8 cellular contexts compared by ENCODE assay signal in genomic region chr17:81821603-81822311, GRCh38. TPM values are rescaled to one million over a fixed set of nuclear protein-coding genes. Genes with fewer than 3 reads are reported as not detected.
DNase-seq lines count a peak whose midpoint lies in the region; ATAC-seq and TF ChIP-seq lines count a peak whose summit lies in the region.

No MANE protein-coding gene starts in this region.

- H3K9ac ChIP-seq in MM.1S (ENCODE audit: low read length) (no peak overlapping the region), fibroblast of lung (ENCODE audit: insufficient read depth, low read length) (no peak overlapping the region)

- H3K9me2 ChIP-seq in DOHH2 (replicated peaks; ENCODE audit: control insufficient read depth, low read length) (no peaks in the 10 kb centered on the region), MM.1S (replicated peaks; ENCODE audit: insufficient read depth, low read length) (no peaks in the 10 kb centered on the region)

- H3K4me1 Mint-ChIP-seq in T-helper 17 cell, result peaks cover 9% of the 10 kb centered on the region

- H3K9me3 ChIP-seq in DOHH2 (ENCODE audit: control insufficient read depth, insufficient read depth, low read length) (no peaks in the 10 kb centered on the region), MM.1S (replicated peaks; ENCODE audit: insufficient read depth, low read length) (no peaks in the 10 kb centered on the region), T-helper 17 cell (ENCODE audit: control insufficient read depth, low read length, poor library complexity, severe bottlenecking) (no peaks in the 10 kb centered on the region), fibroblast of lung (ENCODE audit: control insufficient read depth, insufficient read depth, low read depth, low read length) (no peaks in the 10 kb centered on the region)

- H3K79me2 ChIP-seq in DOHH2 (ENCODE audit: control insufficient read depth, low read length) (no peaks in the 10 kb centered on the region), MM.1S (ENCODE audit: low read length) (no peaks in the 10 kb centered on the region), fibroblast of lung (ENCODE audit: control insufficient read depth, insufficient read depth, low read length) (no peaks in the 10 kb centered on the region)

- no peaks in the 10 kb centered on the region for H3K27me3 ChIP-seq in DOHH2 (ENCODE audit: control insufficient read depth, low read length)
- peaks cover 17% of the 10 kb centered on the region for H3K27me3 ChIP-seq in MM.1S (replicated peaks; ENCODE audit: insufficient read depth, low read length)
- H3K27me3 ChIP-seq in fibroblast of lung (ENCODE audit: control insufficient read depth, insufficient read depth, low read length), result peaks cover 4% of the 10 kb centered on the region

- DNase-seq in MM.1S, result no peak
- no peak for DNase-seq in T-helper 17 cell
- peak; percentile 14 to 65 for DNase-seq in fibroblast of lung (ENCODE audit: low read depth in 2 of 2)
- peak; percentile 59 for DNase-seq in occipital lobe (lab: John Stamatoyannopoulos, UW)

- peaks cover 12% of the 10 kb centered on the region for H3K27me3 Mint-ChIP-seq in T-helper 17 cell

- H3K4me1 ChIP-seq in DOHH2 (ENCODE audit: control insufficient read depth, low read length) (no peaks in the 10 kb centered on the region), MM.1S (ENCODE audit: low read length) (no peaks in the 10 kb centered on the region), fibroblast of lung (ENCODE audit: control insufficient read depth, extremely low read depth, insufficient read depth, low read length) (peaks cover 4% of the 10 kb centered on the region)

- H3K4me3 ChIP-seq in DOHH2 (ENCODE audit: low read length), result no peak overlapping the region
- H3K4me3 ChIP-seq in MM.1S (ENCODE audit: low read length), result no peak overlapping the region
- H3K4me3 ChIP-seq in fibroblast of lung (replicated peaks in 1 of 4; ENCODE audit: control extremely low read depth in 1 of 4, insufficient read depth in 1 of 4, low read depth in 3 of 4, low read length in 4 of 4), result no peak overlapping the region

- H4K20me1 ChIP-seq in DOHH2 (ENCODE audit: control insufficient read depth, insufficient read depth, low read depth, low read length) (no peaks in the 10 kb centered on the region), MM.1S (ENCODE audit: insufficient read depth, low read length) (no peaks in the 10 kb centered on the region), fibroblast of lung (ENCODE audit: control insufficient read depth, extremely low read depth, insufficient read depth, low read length) (no peaks in the 10 kb centered on the region)

- H3K27ac ChIP-seq in DOHH2 (ENCODE audit: low read depth, low read length) (no peak overlapping the region), MM.1S (ENCODE audit: low read length) (no peak overlapping the region), fibroblast of lung (ENCODE audit: insufficient read depth, low read length) (no peak overlapping the region)

- H3K36me3 Mint-ChIP-seq in T-helper 17 cell (ENCODE audit: low read depth), result no peaks in the 10 kb centered on the region

- peak; percentile 32 for TF ChIP-seq CTCF in DOHH2 (IDR thresholded peaks at IDR 0.05; ENCODE audit: low read depth, low read length, poor library complexity, severe bottlenecking)
- TF ChIP-seq CTCF in MM.1S (IDR thresholded peaks at IDR 0.05; ENCODE audit: low read length), result peak; percentile 12; the same call in 1 of the 2 replicates
- peak; percentile 54 to 61 for TF ChIP-seq CTCF in fibroblast of lung (conservative IDR thresholded peaks at IDR 0.05 in 1 of 2, IDR thresholded peaks at IDR 0.05 in 1 of 2; ENCODE audit: low read depth in 1 of 2, low read length in 2 of 2)

- no peak overlapping the region for H3K27ac Mint-ChIP-seq in T-helper 17 cell

- no peak overlapping the region for H3K4me3 Mint-ChIP-seq in T-helper 17 cell

- no peak overlapping the region for H3K4me2 ChIP-seq in DOHH2 (ENCODE audit: low read length)
- no peak overlapping the region for H3K4me2 ChIP-seq in MM.1S (ENCODE audit: low read depth, low read length)
- H3K4me2 ChIP-seq in fibroblast of lung (ENCODE audit: extremely low read depth, insufficient read depth, low read length), result no peak overlapping the region

- H3F3A ChIP-seq in DOHH2 (ENCODE audit: control insufficient read depth, insufficient read depth) (no peaks in the 10 kb centered on the region), MM.1S (ENCODE audit: insufficient read depth, low read length) (no peaks in the 10 kb centered on the region)

- H2AFZ ChIP-seq in MM.1S (ENCODE audit: low read length) (no peak overlapping the region), fibroblast of lung (ENCODE audit: low read length) (no peak overlapping the region)

- ATAC-seq in T-helper 17 cell (peak; percentile 39), GM21737 (IDR thresholded peaks at IDR 0.05; ENCODE audit: unreplicated experiment) (no peak), HG03521 (IDR thresholded peaks at IDR 0.05; ENCODE audit: unreplicated experiment) (no peak), GM18861 (IDR thresholded peaks at IDR 0.05; ENCODE audit: unreplicated experiment) (no peak)

- H3K36me3 ChIP-seq in DOHH2 (ENCODE audit: control insufficient read depth, low read length) (no peaks in the 10 kb centered on the region), MM.1S (replicated peaks; ENCODE audit: insufficient read depth, low read length) (no peaks in the 10 kb centered on the region), fibroblast of lung (ENCODE audit: control insufficient read depth, insufficient read depth, low read length) (peaks cover 4% of the 10 kb centered on the region)

RNA-seq across cellular contexts. Expression of gene MCRIP1, which starts 11.3 kb away (rescaled TPM):
- 10 to 100 TPM; 50.3 to 51.9 TPM for total RNA-seq in T-helper 17 cell
- total RNA-seq in fibroblast of lung, result 108 and 118 TPM in 2 replicates
- polyA plus RNA-seq in fibroblast of lung, result 37.5 and 37.6 TPM in 2 replicates
- 69.9 and 73.3 TPM in 2 replicates for polyA plus RNA-seq in fibroblast of lung (2012)
- 20.2 and 27.2 TPM in 2 replicates for polyA minus RNA-seq in fibroblast of lung (ENCODE audit: low replicate concordance)
- 85.9 TPM for total RNA-seq in occipital lobe

RNA-seq across cellular contexts. Expression of gene PPP1R27, which starts 13.1 kb away (rescaled TPM):
- total RNA-seq in T-helper 17 cell (not detected), fibroblast of lung (under 0.01 TPM in 1 of 2 replicates, not detected in the other), occipital lobe (not detected)
- polyA plus RNA-seq in fibroblast of lung, result not detected in 2 replicates
- not detected in 2 replicates for polyA plus RNA-seq in fibroblast of lung (2012)
- polyA minus RNA-seq in fibroblast of lung (ENCODE audit: low replicate concordance), result not detected in 2 replicates

RNA-seq across cellular contexts. Expression of gene GCGR, which starts 17.8 kb away (rescaled TPM):
- total RNA-seq in T-helper 17 cell (not detected), fibroblast of lung (not detected in 2 replicates), occipital lobe (not detected)
- polyA plus RNA-seq in fibroblast of lung, result not detected in 2 replicates
- not detected in 2 replicates for polyA plus RNA-seq in fibroblast of lung (2012)
- polyA minus RNA-seq in fibroblast of lung (ENCODE audit: low replicate concordance), result not detected in 2 replicates

RNA-seq across cellular contexts. Expression of gene P4HB, which starts 38.6 kb away (rescaled TPM):
- total RNA-seq in T-helper 17 cell, result 100 to 1,000 TPM; 281 to 320 TPM
- total RNA-seq in fibroblast of lung, result 633 and 1,034 TPM in 2 replicates
- 106 and 109 TPM in 2 replicates for polyA plus RNA-seq in fibroblast of lung
- 919 and 1,078 TPM in 2 replicates for polyA plus RNA-seq in fibroblast of lung (2012)
- polyA minus RNA-seq in fibroblast of lung (ENCODE audit: low replicate concordance), result 298 and 690 TPM in 2 replicates
- 57.4 TPM for total RNA-seq in occipital lobe

RNA-seq across cellular contexts. Expression of gene ARHGDIA, which starts 49.4 kb away (rescaled TPM):
- 100 to 1,000 TPM; 564 to 643 TPM for total RNA-seq in T-helper 17 cell
- total RNA-seq in fibroblast of lung, result 61.6 and 95.0 TPM in 2 replicates
- 164 and 254 TPM in 2 replicates for polyA plus RNA-seq in fibroblast of lung
- polyA plus RNA-seq in fibroblast of lung (2012), result 723 and 976 TPM in 2 replicates
- polyA minus RNA-seq in fibroblast of lung (ENCODE audit: low replicate concordance), result 99.0 and 121 TPM in 2 replicates
- 22.9 TPM for total RNA-seq in occipital lobe

Comparison
In these comparisons a context has a peak if more than half of its experiments do, and no peak if none do; other contexts are left out.
1. DNase-seq: peak in fibroblast of lung (2 of 2) and occipital lobe (single experiment); none in MM.1S (single experiment) and T-helper 17 cell (0 of 3).
2. Peak in every context shown above with its lines, with median percentiles within 50 percentile points of each other: CTCF ChIP-seq.